ENCODE assay signal across 8 cellular contexts in the genomic region with DNA sequence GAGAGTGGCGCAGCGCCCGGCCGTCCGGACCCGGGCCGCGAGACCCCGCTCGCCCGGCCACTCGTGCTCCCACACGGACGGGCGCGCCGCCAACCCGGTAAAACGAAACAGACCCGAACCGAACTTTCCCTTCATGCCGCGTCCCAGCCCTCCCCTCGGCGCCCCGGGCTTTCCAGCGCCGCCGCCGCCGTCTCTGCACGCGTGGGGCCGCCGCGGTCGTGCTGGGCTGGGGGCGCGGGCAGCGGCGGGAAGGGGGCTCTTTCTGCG. TPM values are rescaled to one million over a fixed set of nuclear protein-coding genes. Genes with fewer than 3 reads are reported as not detected.
A peak's percentile ranks its signal among the peaks of the same experiment; 100 is the strongest.
DNase-seq lines count a peak whose midpoint lies in the region; ATAC-seq, FAIRE-seq and TF ChIP-seq lines count a peak whose summit lies in the region.

No MANE protein-coding gene starts in this region.

- TF ChIP-seq RAD21 in A549 (conservative IDR thresholded peaks at IDR 0.05 in 1 of 2, IDR thresholded peaks at IDR 0.05 in 1 of 2) = no peak

- peak overlapping the region; percentile 86 for H3K4me3 ChIP-seq in A549
- H3K4me3 ChIP-seq in mammary epithelial cell (replicated peaks in 1 of 3; ENCODE audit: insufficient read depth in 1 of 3, low read depth in 2 of 3, low read length in 3 of 3) = peak overlapping the region; percentile 60 to 75 (median 66)

- DNase-seq in A549 (ENCODE audit: low read depth in 1 of 2, low spot score in 1 of 2) = no peak
- DNase-seq in HEK293T (ENCODE audit: extremely low spot score) = no peak
- DNase-seq in mammary epithelial cell = no peak
- DNase-seq in mesothelial cell of epicardium (ENCODE audit: low spot score in 2 of 2, unreplicated experiment in 2 of 2) = no peak
- DNase-seq in activated T-helper 1 cell treated with anti-CD3 and anti-CD28 coated beads, Interleukin-12 subunit alpha, Interleukin-12 subunit beta, Interleukin-2, Interleukin-4 antibody, amounts not matched to agents 30 ng/mL and 10 ng/mL and 1 ng/mL, durations not matched to agents 14 hours and 24 hours and 36 hours (ENCODE audit: low spot score) = no peak
- no peak for DNase-seq in frontal cortex (ENCODE audit: low spot score in 2 of 2)
- DNase-seq in KBM-7 = no peak

- TF ChIP-seq CTCF in A549 (IDR thresholded peaks at IDR 0.05) (no peak), mammary epithelial cell (conservative IDR thresholded peaks at IDR 0.05 in 1 of 2, IDR thresholded peaks at IDR 0.05 in 1 of 2; ENCODE audit: extremely low read depth in 1 of 2, insufficient read depth in 1 of 2, low read depth in 1 of 2, low read length in 2 of 2) (no peak), mesothelial cell of epicardium (IDR thresholded peaks at IDR 0.05; ENCODE audit: unreplicated experiment) (no peak)

- TF ChIP-seq POLR2A in A549 (IDR thresholded peaks at IDR 0.05; ENCODE audit: low read length) = no peak

- H3K36me3 ChIP-seq in mammary epithelial cell (ENCODE audit: insufficient read depth, low read length) = no peaks in the 10 kb centered on the region

- CTCF ChIA-PET in A549 (lab: Yijun Ruan, JAX) = interaction anchor here (0.5 kb wide), 1 partner anchor 247 kb away, joined by 4 read pairs; no protein-coding TSS in a partner anchor
- CTCF ChIA-PET in HEK293T (lab: Yijun Ruan, JAX) = no interaction called here
- CTCF ChIA-PET in mammary epithelial cell (lab: Charles Lee; ENCODE audit: low non-redundant PET) = no interaction called here

- peaks cover 13% of the 10 kb centered on the region; the same call in 2 of the 3 replicates for H3K4me1 ChIP-seq in A549
- H3K4me1 ChIP-seq in mammary epithelial cell (ENCODE audit: insufficient read depth, low read length) = peaks cover 19% of the 10 kb centered on the region

- in situ Hi-C loops in mammary epithelial cell (cut with MboI; ENCODE audit: low sequenced_read_pairs in 2 of 2) (no loop called here), KBM-7 (cut with MboI; ENCODE audit: low pct_unique_long_range_greater_than_20kb, low sequenced_read_pairs) (no loop called here)

- TSS peak; percentile 40 for BruUV-seq in mammary epithelial cell (replicated peaks; lab: Mats Ljungman, UMichigan)

- peak overlapping the region; percentile 79 for H3K4me3 Mint-ChIP-seq in mesothelial cell of epicardium
- no peak overlapping the region for H3K4me3 Mint-ChIP-seq in activated T-helper 1 cell treated with anti-CD3 and anti-CD28 coated beads, Interleukin-12 subunit alpha, Interleukin-12 subunit beta, Interleukin-2, Interleukin-4 antibody, amounts not matched to agents 30 ng/mL and 10 ng/mL and 1 ng/mL, durations not matched to agents 14 hours and 24 hours and 36 hours

- H3K36me3 Mint-ChIP-seq in mesothelial cell of epicardium = no peaks in the 10 kb centered on the region
- no peaks in the 10 kb centered on the region for H3K36me3 Mint-ChIP-seq in activated T-helper 1 cell treated with anti-CD3 and anti-CD28 coated beads, Interleukin-12 subunit alpha, Interleukin-12 subunit beta, Interleukin-2, Interleukin-4 antibody, amounts not matched to agents 30 ng/mL and 10 ng/mL and 1 ng/mL, durations not matched to agents 14 hours and 24 hours and 36 hours (ENCODE audit: low read depth)

- H3K27me3 ChIP-seq in mammary epithelial cell (ENCODE audit: insufficient read depth, low read length) = no peaks in the 10 kb centered on the region

- no peaks in the 10 kb centered on the region for H3K27me3 Mint-ChIP-seq in mesothelial cell of epicardium (ENCODE audit: low read depth)
- peaks cover 34% of the 10 kb centered on the region for H3K27me3 Mint-ChIP-seq in activated T-helper 1 cell treated with anti-CD3 and anti-CD28 coated beads, Interleukin-12 subunit alpha, Interleukin-12 subunit beta, Interleukin-2, Interleukin-4 antibody, amounts not matched to agents 30 ng/mL and 10 ng/mL and 1 ng/mL, durations not matched to agents 14 hours and 24 hours and 36 hours (ENCODE audit: insufficient read depth)

- H3K9me3 ChIP-seq in A549 = no peaks in the 10 kb centered on the region
- H3K9me3 ChIP-seq in mammary epithelial cell (replicated peaks; ENCODE audit: insufficient read depth, low read length) = no peaks in the 10 kb centered on the region

- peak overlapping the region; percentile 76 for H3K9ac ChIP-seq in mammary epithelial cell (ENCODE audit: insufficient read depth, low read length)

- H3K27ac Mint-ChIP-seq in mesothelial cell of epicardium = no peak overlapping the region
- no peak overlapping the region for H3K27ac Mint-ChIP-seq in activated T-helper 1 cell treated with anti-CD3 and anti-CD28 coated beads, Interleukin-12 subunit alpha, Interleukin-12 subunit beta, Interleukin-2, Interleukin-4 antibody, amounts not matched to agents 30 ng/mL and 10 ng/mL and 1 ng/mL, durations not matched to agents 14 hours and 24 hours and 36 hours

- peaks cover 17% of the 10 kb centered on the region for H3K4me1 Mint-ChIP-seq in mesothelial cell of epicardium
- peaks cover 8% of the 10 kb centered on the region for H3K4me1 Mint-ChIP-seq in activated T-helper 1 cell treated with anti-CD3 and anti-CD28 coated beads, Interleukin-12 subunit alpha, Interleukin-12 subunit beta, Interleukin-2, Interleukin-4 antibody, amounts not matched to agents 30 ng/mL and 10 ng/mL and 1 ng/mL, durations not matched to agents 14 hours and 24 hours and 36 hours (ENCODE audit: low read depth)

- no peaks in the 10 kb centered on the region for H4K20me1 ChIP-seq in mammary epithelial cell (ENCODE audit: insufficient read depth, low read length)

- peak overlapping the region; percentile 95 for H2AFZ ChIP-seq in mammary epithelial cell (ENCODE audit: low read depth, low read length)

- WGBS in A549 (ENCODE audit: missing lambda C conversion rate) = 0% methylated on average over 1 of the region's 42 CpGs
- no CpG with 5 or more reads among the region's 42 CpGs for WGBS in mammary epithelial cell (ENCODE audit: low coverage, missing lambda C conversion rate)

- POLR2A ChIA-PET in A549 (lab: Yijun Ruan, JAX) (no interaction called here), HEK293T (lab: Yijun Ruan, JAX) (interaction anchor here (1.0 to 1.5 kb wide), 3 partner anchors 12 to 60 kb away, joined by 3 to 6 read pairs (median 4); no protein-coding TSS in a partner anchor)

- intact Hi-C loops in mammary epithelial cell (cut with micrococcal nuclease) = loop anchor here (1.0 to 2.0 kb wide), 7 partner anchors 15 to 304 kb away; no protein-coding TSS in a partner anchor
- intact Hi-C loops in activated T-helper 1 cell treated with anti-CD3 and anti-CD28 coated beads, Interleukin-12 subunit alpha, Interleukin-12 subunit beta, Interleukin-2, Interleukin-4 antibody, amounts not matched to agents 30 ng/mL and 10 ng/mL and 1 ng/mL, durations not matched to agents 14 hours and 24 hours and 36 hours (cut with micrococcal nuclease) = loop anchor here (1.0 to 10.0 kb wide), 14 partner anchors 75 to 1307 kb away; a partner anchor contains a TSS

- no peak for FAIRE-seq in A549 (lab: Jason Lieb, UNC)
- no peak for FAIRE-seq in frontal cortex (lab: Jason Lieb, UNC)

- ATAC-seq in A549 (no peak), GM21576 (IDR thresholded peaks at IDR 0.05; ENCODE audit: unreplicated experiment) (no peak)

- no peaks in the 10 kb centered on the region for H3K9me3 Mint-ChIP-seq in mesothelial cell of epicardium
- H3K9me3 Mint-ChIP-seq in activated T-helper 1 cell treated with anti-CD3 and anti-CD28 coated beads, Interleukin-12 subunit alpha, Interleukin-12 subunit beta, Interleukin-2, Interleukin-4 antibody, amounts not matched to agents 30 ng/mL and 10 ng/mL and 1 ng/mL, durations not matched to agents 14 hours and 24 hours and 36 hours = no peaks in the 10 kb centered on the region

- no peak for TF ChIP-seq EP300 in A549 (IDR thresholded peaks at IDR 0.05)

- peak overlapping the region; percentile 86; the same call in 2 of the 3 replicates for H3K4me2 ChIP-seq in A549
- H3K4me2 ChIP-seq in mammary epithelial cell (ENCODE audit: insufficient read depth, low read depth, low read length) = peak overlapping the region; percentile 79

- H3K79me2 ChIP-seq in mammary epithelial cell (ENCODE audit: insufficient read depth, low read length) = peaks cover 51% of the 10 kb centered on the region

- dilution Hi-C loops in mammary epithelial cell (cut with HindIII; ENCODE audit: low sequenced_read_pairs) = no loop called here

- H3K27ac ChIP-seq in A549 (peak overlapping the region; percentile 92 to 100), mammary epithelial cell (ENCODE audit: insufficient read depth, low read depth, low read length) (peak overlapping the region; percentile 61)

TF ChIP-seq in A549, 52 proteins besides CTCF, POLR2A, EP300 and RAD21 (continues in another document):
- no peak for TF ChIP-seq KDM1A (IDR thresholded peaks at IDR 0.05; ENCODE audit: low read depth)

TF ChIP-seq in HEK293T, 16 proteins besides CTCF, POLR2A, EP300 and RAD21:
- TF ChIP-seq FOXM1 (IDR thresholded peaks at IDR 0.05; ENCODE audit: borderline replicate concordance) (peak; percentile 63; the same call in 1 of the 2 replicates), FOXA1 (IDR thresholded peaks at IDR 0.05) (no peak)
- TF ChIP-seq, protein P1, sequence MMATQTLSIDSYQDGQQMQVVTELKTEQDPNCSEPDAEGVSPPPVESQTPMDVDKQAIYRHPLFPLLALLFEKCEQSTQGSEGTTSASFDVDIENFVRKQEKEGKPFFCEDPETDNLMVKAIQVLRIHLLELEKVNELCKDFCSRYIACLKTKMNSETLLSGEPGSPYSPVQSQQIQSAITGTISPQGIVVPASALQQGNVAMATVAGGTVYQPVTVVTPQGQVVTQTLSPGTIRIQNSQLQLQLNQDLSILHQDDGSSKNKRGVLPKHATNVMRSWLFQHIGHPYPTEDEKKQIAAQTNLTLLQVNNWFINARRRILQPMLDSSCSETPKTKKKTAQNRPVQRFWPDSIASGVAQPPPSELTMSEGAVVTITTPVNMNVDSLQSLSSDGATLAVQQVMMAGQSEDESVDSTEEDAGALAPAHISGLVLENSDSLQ (IDR thresholded peaks at IDR 0.05) = no peak

RNA-seq across cellular contexts. Expression of a gene that starts 0.2 kb away (rescaled TPM):
- polyA plus RNA-seq in A549 (2011; rRNA removed) (23.9 and 28.4 TPM in 2 replicates), A549 (2017; fragmentation: RNase III; extraction: RNeasy Plus Mini Kit Qiagen cat#74134 plus additional on column Dnase treatment) (7.9 to 9.9 TPM (median 9.2 TPM) in 3 replicates), mammary epithelial cell (28.4 TPM)
- polyA plus RNA-seq in A549 (2012; cell fraction: cytosol; rRNA removed) = 9.7 and 10.2 TPM in 2 replicates
- 6.0 and 7.2 TPM in 2 replicates for polyA plus RNA-seq in A549 (2012; cell fraction: nucleus; rRNA removed)
- 21.1 and 22.6 TPM in 2 replicates for polyA minus RNA-seq in A549 (2011; rRNA and poly(A)+ RNA removed)
- total RNA-seq in mammary epithelial cell (10 to 100 TPM; 30.0 to 43.2 TPM), mesothelial cell of epicardium (35.6 to 40.5 TPM (median 38.4 TPM) in 3 replicates), frontal cortex (22.8 TPM)
- 45.7 TPM for polyA minus RNA-seq in mammary epithelial cell
- total RNA-seq in activated T-helper 1 cell treated with anti-CD3 and anti-CD28 coated beads, Interleukin-12 subunit alpha, Interleukin-12 subunit beta, Interleukin-2, Interleukin-4 antibody, amounts not matched to agents 30 ng/mL and 10 ng/mL and 1 ng/mL, durations not matched to agents 14 hours and 24 hours and 36 hours = 3.1 and 3.2 TPM in 2 replicates
